23 cellular contexts compared by ENCODE assay signal in the genomic region with DNA sequence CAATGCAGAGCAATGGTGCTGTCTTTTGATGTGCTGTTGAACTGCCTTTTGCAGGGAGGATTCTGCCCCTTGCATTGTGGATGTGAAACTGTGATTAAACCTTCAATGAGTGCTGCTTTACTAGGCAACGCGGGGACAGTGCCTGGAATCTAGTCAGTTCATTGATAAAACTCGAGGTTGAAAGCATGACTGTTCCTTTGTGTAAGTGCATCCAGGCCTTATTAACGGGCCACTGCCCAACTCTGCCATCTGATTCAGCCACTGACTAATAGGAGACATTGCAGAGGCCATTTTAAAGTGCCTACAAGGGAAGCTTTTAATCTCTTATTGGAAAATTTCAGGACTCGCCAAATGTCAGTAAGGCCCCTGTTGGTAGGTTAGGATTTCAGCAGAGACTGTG.
DNase-seq lines count a peak whose midpoint lies in the region; ATAC-seq lines count a peak whose summit lies in the region.
"Had no signal": no experiment of that assay in that cellular context is flagged by ENCODE, and none has a peak within 500 bp of the region (broad histone marks: within the 10 kb centered on the region; RNA-seq: fewer than 3 reads in every experiment).

No MANE protein-coding gene starts in this region.

- DNase-seq in Ammon's horn (ENCODE audit: low spot score), result peak; percentile 81
- peak; percentile 54 for DNase-seq in MV-4-11 (lab: John Stamatoyannopoulos, UW)
- DNase-seq in caudate nucleus (lab: John Stamatoyannopoulos, UW), result peak in 31 of 61 donors; percentile 4 to 74 (median 25)
- DNase-seq in midbrain (lab: John Stamatoyannopoulos, UW), result peak; percentile 45
- DNase-seq in central memory CD4-positive, alpha-beta T cell, result no peak
- no peak for DNase-seq in HPDE6-E6E7 (ENCODE audit: extremely low spot score)
- DNase-seq: activated B cell treated with CpG ODN at 0.5 μM for 24 hours; activated CD8-positive, alpha-beta memory T cell treated with anti-CD3 and anti-CD28 coated beads for 24 hours; activated naive CD8-positive, alpha-beta T cell treated with anti-CD3 and anti-CD28 coated beads for 36 hours; effector memory CD4-positive, alpha-beta T cell; GF-D8; kidney; NCI-H187 treated with DMSO at 0.1 percent for 48 hours; NCI-H510A; SHP77; stimulated activated naive CD8-positive, alpha-beta T cell treated with anti-CD3 and anti-CD28 coated beads, Interleukin-15, Interleukin-2, amounts not matched to agents 100 U/mL and 50 U/mL, for 24 hours; T-helper 2 cell; trophoblast cell had no signal

- ATAC-seq in GM19023 (IDR thresholded peaks at IDR 0.05; ENCODE audit: unreplicated experiment) (no peak), GM19463 (IDR thresholded peaks at IDR 0.05; ENCODE audit: unreplicated experiment) (no peak)
- ATAC-seq: HepG2; sciatic nerve; stimulated activated naive CD8-positive, alpha-beta T cell treated with anti-CD3 and anti-CD28 coated beads, Interleukin-15, Interleukin-2, amounts not matched to agents 100 U/mL and 50 U/mL, for 24 hours had no signal

- H3K27ac ChIP-seq in caudate nucleus (ENCODE audit: low read depth, low read length), result no peak overlapping the region
- H3K27ac ChIP-seq: BLaER1 had no signal

Comparison
In these comparisons a context has a peak if more than half of its experiments do, and no peak if none do; other contexts are left out.
1. DNase-seq: peak in Ammon's horn (single experiment), MV-4-11 (single experiment), caudate nucleus (31 of 61) and midbrain (single experiment); none in central memory CD4-positive, alpha-beta T cell (single experiment) and HPDE6-E6E7 (single experiment).